ENCODE assay signal across 14 cellular contexts in the genomic region with DNA sequence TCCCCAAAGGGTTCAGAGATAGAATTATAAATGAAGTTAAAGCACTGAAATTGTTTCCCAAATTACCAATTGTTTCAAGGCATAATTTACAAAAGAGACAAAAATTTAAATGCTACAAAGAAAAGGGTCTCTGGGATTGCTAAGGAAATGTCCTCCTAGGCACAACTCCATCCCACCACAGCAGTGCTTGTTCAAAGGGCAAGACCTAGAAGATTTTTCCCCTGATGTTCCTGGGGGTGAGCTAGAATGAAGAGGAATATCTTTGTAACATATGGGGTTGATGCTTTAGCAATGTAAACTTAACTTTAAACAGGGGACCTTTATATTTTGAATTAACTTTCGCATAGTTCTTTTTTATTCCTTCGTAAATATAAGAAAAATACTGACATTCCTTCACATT. TPM values are rescaled to one million over a fixed set of nuclear protein-coding genes. Genes with fewer than 3 reads are reported as not detected.
DNase-seq lines count a peak whose midpoint lies in the region; ATAC-seq and TF ChIP-seq lines count a peak whose summit lies in the region.
"Had no signal": no experiment of that assay in that cellular context is flagged by ENCODE, and none has a peak within 500 bp of the region (broad histone marks: within the 10 kb centered on the region; RNA-seq: fewer than 3 reads in every experiment).

No MANE protein-coding gene starts in this region.

- peaks cover 31% of the 10 kb centered on the region for H3K36me3 Mint-ChIP-seq in CD8-positive, alpha-beta T cell
- H3K36me3 Mint-ChIP-seq in activated naive CD4-positive, alpha-beta T cell treated with anti-CD3 and anti-CD28 coated beads, Interleukin-2, amount 50 U/mL, for 72 hours, result peaks cover 42 to 43% of the 10 kb centered on the region in 2 donors
- H3K36me3 Mint-ChIP-seq in naive thymus-derived CD4-positive, alpha-beta T cell, result peaks cover 0 to 34% (median 5%) of the 10 kb centered on the region in 5 donors

- H3K9me3 ChIP-seq in CD8-positive, alpha-beta T cell (ENCODE audit: low read length), result no peaks in the 10 kb centered on the region
- H3K9me3 ChIP-seq in HEK293 (ENCODE audit: control insufficient read depth, insufficient read depth, low read depth, low read length), result no peaks in the 10 kb centered on the region
- no peaks in the 10 kb centered on the region for H3K9me3 ChIP-seq in naive thymus-derived CD4-positive, alpha-beta T cell (ENCODE audit: control insufficient read depth in 2 of 3, low read length in 3 of 3)

- H3K9me3 Mint-ChIP-seq in CD8-positive, alpha-beta T cell, result no peaks in the 10 kb centered on the region
- H3K9me3 Mint-ChIP-seq in activated naive CD4-positive, alpha-beta T cell treated with anti-CD3 and anti-CD28 coated beads, Interleukin-2, amount 50 U/mL, for 72 hours, result no peaks in the 10 kb centered on the region
- peaks cover 0 to 1% (median 0%) of the 10 kb centered on the region in 11 donors for H3K9me3 Mint-ChIP-seq in naive thymus-derived CD4-positive, alpha-beta T cell

- peak overlapping the region; percentile 96 for H3K4me3 Mint-ChIP-seq in CD8-positive, alpha-beta T cell
- H3K4me3 Mint-ChIP-seq in naive thymus-derived CD4-positive, alpha-beta T cell, result peak overlapping the region; percentile 82 to 99 (median 97)

- H3K27ac Mint-ChIP-seq in CD8-positive, alpha-beta T cell, result peak overlapping the region; percentile 88
- H3K27ac Mint-ChIP-seq in activated naive CD4-positive, alpha-beta T cell treated with anti-CD3 and anti-CD28 coated beads, Interleukin-2, amount 50 U/mL, for 72 hours, result peak overlapping the region; percentile 86 to 93
- peak overlapping the region; percentile 87 to 98 (median 92) for H3K27ac Mint-ChIP-seq in naive thymus-derived CD4-positive, alpha-beta T cell

- DNase-seq in CD8-positive, alpha-beta T cell, result no peak
- no peak for DNase-seq in activated naive CD4-positive, alpha-beta T cell treated with anti-CD3 and anti-CD28 coated beads, Interleukin-2, amount 50 U/mL, for 72 hours (ENCODE audit: low spot score in 2 of 2)
- no peak for DNase-seq in naive thymus-derived CD4-positive, alpha-beta T cell
- DNase-seq in GM19238 (ENCODE audit: insufficient read length, low spot score) (no peak), GM10248 (ENCODE audit: extremely low spot score) (no peak), SW480 (ENCODE audit: low spot score) (no peak)
- DNase-seq: DMS 273 treated with DMSO at 0.1 percent for 48 hours; GM23248; NCI-H1048; NK-92 treated with Interleukin-12 subunit alpha and Interleukin-12 subunit beta, amount 100 ng/mL, for 24 hours; stimulated activated CD4-positive, alpha-beta T cell treated with anti-CD3 and anti-CD28 coated beads, Interleukin-2, amount 100 ng/mL, for 24 hours had no signal

- intact Hi-C loops in CD8-positive, alpha-beta T cell (cut with DNase I, micrococcal nuclease), result loop anchor here (5.0 to 10.0 kb wide), 5 partner anchors 33 to 374 kb away; partner anchors contain the start of genes LRCH1 (in 2 of the 2) and ZC3H13 (in 2 of the 2)
- intact Hi-C loops in naive thymus-derived CD4-positive, alpha-beta T cell (cut with micrococcal nuclease), result loop anchor here (5.0 to 10.0 kb wide), 5 partner anchors 374 to 1263 kb away; partner anchors contain the start of genes ESD (in 1 of the 2), LRCH1 (in 1 of the 2) and SLC25A30 (in 1 of the 2)

- H3K27me3 Mint-ChIP-seq in CD8-positive, alpha-beta T cell (ENCODE audit: low read depth), result no peaks in the 10 kb centered on the region
- H3K27me3 Mint-ChIP-seq in naive thymus-derived CD4-positive, alpha-beta T cell, result peaks cover 0 to 3% (median 0%) of the 10 kb centered on the region in 5 donors

- TF ChIP-seq CTCF in CD8-positive, alpha-beta T cell (IDR thresholded peaks at IDR 0.05), result no peak
- TF ChIP-seq CTCF in HEK293 (tag by site-specific recombination; IDR thresholded peaks at IDR 0.05) (no peak), GM10248 (IDR thresholded peaks at IDR 0.05; ENCODE audit: control extremely low read depth, extremely low read depth, low read depth, missing control alignments) (no peak)

- ATAC-seq in CD8-positive, alpha-beta T cell, result no peak
- no peak for ATAC-seq in activated naive CD4-positive, alpha-beta T cell treated with anti-CD3 and anti-CD28 coated beads, Interleukin-2, amount 50 U/mL, for 72 hours
- ATAC-seq in naive thymus-derived CD4-positive, alpha-beta T cell, result no peak
- ATAC-seq in HG03460 (IDR thresholded peaks at IDR 0.05; ENCODE audit: unreplicated experiment), result no peak

- CTCF ChIA-PET in CD8-positive, alpha-beta T cell (lab: Charles Lee), result interaction anchor here (1.2 to 6.7 kb wide), 5 partner anchors 8 to 141 kb away, joined by 8 to 49 read pairs (median 11); no protein-coding TSS in a partner anchor
- CTCF ChIA-PET in HEK293 (lab: Yijun Ruan, JAX), result interaction anchor here (0.6 kb wide), 1 partner anchor 12 kb away, joined by 3 read pairs; no protein-coding TSS in a partner anchor
- CTCF ChIA-PET in naive thymus-derived CD4-positive, alpha-beta T cell (lab: Charles Lee), result interaction anchor here (1.1 to 3.6 kb wide), 3 partner anchors 11 to 20 kb away, joined by 4 to 13 read pairs (median 5); no protein-coding TSS in a partner anchor
- CTCF ChIA-PET in GM10248 (lab: Yijun Ruan, JAX), result interaction anchor here (0.9 to 6.8 kb wide), 4 partner anchors 10 to 32 kb away, joined by 3 to 39 read pairs (median 6); no protein-coding TSS in a partner anchor

- H3K4me1 Mint-ChIP-seq in CD8-positive, alpha-beta T cell (ENCODE audit: low read depth), result peaks cover 66% of the 10 kb centered on the region
- peaks cover 59 to 75% (median 69%) of the 10 kb centered on the region in 7 donors for H3K4me1 Mint-ChIP-seq in naive thymus-derived CD4-positive, alpha-beta T cell

- POLR2A ChIA-PET in CD8-positive, alpha-beta T cell (lab: Charles Lee), result interaction anchor here (2.3 to 5.6 kb wide), 3 partner anchors 9 to 115 kb away, joined by 11 to 43 read pairs (median 13); no protein-coding TSS in a partner anchor
- POLR2A ChIA-PET in HEK293 (lab: Yijun Ruan, JAX), result no interaction called here
- POLR2A ChIA-PET in naive thymus-derived CD4-positive, alpha-beta T cell (lab: Charles Lee), result interaction anchor here (2.2 to 6.2 kb wide), 2 partner anchors 9 to 116 kb away, joined by 11 to 117 read pairs; no protein-coding TSS in a partner anchor
- POLR2A ChIA-PET in GM10248 (lab: Yijun Ruan, JAX), result no interaction called here

- no peaks in the 10 kb centered on the region for H3K27me3 ChIP-seq in CD8-positive, alpha-beta T cell (ENCODE audit: insufficient read depth, low read length)
- H3K27me3 ChIP-seq in naive thymus-derived CD4-positive, alpha-beta T cell (ENCODE audit: control insufficient read depth in 2 of 2, insufficient read depth in 2 of 2, low read length in 2 of 2), result no peaks in the 10 kb centered on the region

- H3K4me1 ChIP-seq in CD8-positive, alpha-beta T cell (ENCODE audit: insufficient read depth, low read length), result peaks cover 60% of the 10 kb centered on the region
- no peaks in the 10 kb centered on the region; the same call in 1 of the 2 replicates for H3K4me1 ChIP-seq in HEK293 (ENCODE audit: control insufficient read depth, insufficient read depth, low read length)
- peaks cover 51 to 57% of the 10 kb centered on the region in 2 donors for H3K4me1 ChIP-seq in naive thymus-derived CD4-positive, alpha-beta T cell (ENCODE audit: control insufficient read depth in 2 of 2, insufficient read depth in 2 of 2, low read length in 2 of 2)

- peak overlapping the region; percentile 71 for H3K4me3 ChIP-seq in CD8-positive, alpha-beta T cell (ENCODE audit: low read depth, low read length)
- peak overlapping the region; percentile 58 for H3K4me3 ChIP-seq in HEK293 (ENCODE audit: low read depth, low read length)
- peak overlapping the region; percentile 83 for H3K4me3 ChIP-seq in naive thymus-derived CD4-positive, alpha-beta T cell (ENCODE audit: low read length)
- H3K4me3 ChIP-seq: GM23248 had no signal

- H3K36me3 ChIP-seq in CD8-positive, alpha-beta T cell (ENCODE audit: insufficient read depth, low read length), result no peaks in the 10 kb centered on the region
- H3K36me3 ChIP-seq in HEK293 (ENCODE audit: control insufficient read depth in 2 of 2, insufficient read depth in 1 of 2, low read length in 2 of 2), result no peaks in the 10 kb centered on the region
- H3K36me3 ChIP-seq in naive thymus-derived CD4-positive, alpha-beta T cell (ENCODE audit: control insufficient read depth in 2 of 3, insufficient read depth in 3 of 3, low read length in 3 of 3), result no peaks in the 10 kb centered on the region

- peak overlapping the region; percentile 81 for H3K27ac ChIP-seq in CD8-positive, alpha-beta T cell (ENCODE audit: low read depth, low read length)
- H3K27ac ChIP-seq in HEK293 (ENCODE audit: extremely low read depth, low read depth, low read length), result no peak overlapping the region
- H3K27ac ChIP-seq in naive thymus-derived CD4-positive, alpha-beta T cell (ENCODE audit: low read depth, low read length), result peak overlapping the region; percentile 82
- H3K27ac ChIP-seq: GM23248 had no signal

TF ChIP-seq in HEK293, 187 proteins besides CTCF, POLR2A, EP300 and RAD21 (continues in another document):
- TF ChIP-seq ZNF610 (tag by site-specific recombination; IDR thresholded peaks at IDR 0.05; ENCODE audit: borderline replicate concordance) (no peak), ZNF24 (tag by site-specific recombination; IDR thresholded peaks at IDR 0.05) (no peak), SETDB1 (IDR thresholded peaks at IDR 0.05; ENCODE audit: insufficient read length, low read length) (no peak), SCRT2 (tag by site-specific recombination; IDR thresholded peaks at IDR 0.05) (no peak), OSR2 (tag by site-specific recombination; IDR thresholded peaks at IDR 0.05) (no peak)

RNA-seq across cellular contexts. Expression of gene LCP1, which starts 1.6 kb away (rescaled TPM):
- total RNA-seq in CD8-positive, alpha-beta T cell, result 100 to 1,000 TPM; 241 to 252 TPM
- total RNA-seq in activated naive CD4-positive, alpha-beta T cell treated with anti-CD3 and anti-CD28 coated beads, Interleukin-2, amount 50 U/mL, for 72 hours, result 1,000 to 10,000 TPM in 1 of 2 donors, 100 to 1,000 TPM in 1; 761 to 1,053 TPM
- 100 to 1,000 TPM; 293 to 989 (median 355) TPM for total RNA-seq in naive thymus-derived CD4-positive, alpha-beta T cell
- polyA plus RNA-seq in naive thymus-derived CD4-positive, alpha-beta T cell, result 100 to 1,000 TPM; 764 to 902 TPM
- total RNA-seq: GM23248 had no signal

RNA-seq across cellular contexts. Expression of gene LRRC63, which starts 31.3 kb away (rescaled TPM):
- total RNA-seq in CD8-positive, alpha-beta T cell, result under 1 TPM; 0.22 to 0.31 TPM
- total RNA-seq in activated naive CD4-positive, alpha-beta T cell treated with anti-CD3 and anti-CD28 coated beads, Interleukin-2, amount 50 U/mL, for 72 hours, result under 1 TPM; 0.16 to 0.99 TPM
- total RNA-seq in naive thymus-derived CD4-positive, alpha-beta T cell, result under 1 TPM; 0.19 to 0.80 (median 0.49) TPM
- under 1 TPM in 1 of 2 donors, not detected in 1; 0.31 TPM for polyA plus RNA-seq in naive thymus-derived CD4-positive, alpha-beta T cell
- total RNA-seq: GM23248 had no signal
- polyA plus RNA-seq: GM23248, neural cell had no signal

Comparison
In these comparisons a context has a peak if more than half of its experiments do, and no peak if none do; other contexts are left out.
1. POLR2A ChIA-PET loops: an anchor here in CD8-positive, alpha-beta T cell (2.3 to 5.6 kb wide) and naive thymus-derived CD4-positive, alpha-beta T cell (2.2 to 6.2 kb wide); none called in HEK293 and GM10248.